ENCODE assay signal across 11 cellular contexts in the genomic region with DNA sequence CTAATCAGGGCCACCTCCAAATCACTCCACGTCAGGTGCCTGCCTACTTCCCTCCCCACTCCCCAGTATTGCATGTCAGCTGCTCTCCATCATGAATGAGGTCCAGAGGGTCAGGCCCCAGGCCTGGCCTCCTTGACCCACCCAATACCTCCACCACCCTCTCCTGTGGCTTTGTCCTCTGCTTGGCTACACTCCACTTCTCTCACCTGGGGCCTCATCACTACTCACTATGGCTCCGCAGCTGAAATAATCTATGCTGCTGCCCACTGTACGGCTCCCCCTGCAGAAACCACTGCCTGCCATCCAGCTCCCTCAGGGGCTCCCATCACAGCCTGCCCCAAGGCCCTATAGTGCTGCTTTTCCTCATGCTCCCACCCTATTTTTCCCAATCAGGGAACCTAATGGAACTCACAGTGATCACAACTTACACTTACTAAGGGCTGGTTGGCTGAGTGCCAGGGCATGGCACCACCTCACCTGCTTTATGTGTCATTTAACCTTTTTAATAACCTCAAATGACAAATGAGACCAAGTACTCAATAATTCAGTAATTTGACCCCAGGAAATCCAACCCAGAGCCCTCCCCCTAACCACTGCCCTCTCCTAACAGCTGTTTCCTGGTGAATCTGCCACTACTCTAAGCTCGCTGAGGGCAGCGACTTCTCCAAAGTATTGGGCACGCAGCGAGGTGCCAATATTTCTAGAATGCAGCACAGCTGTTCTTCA. TPM values are rescaled to one million over a fixed set of nuclear protein-coding genes. Genes with fewer than 3 reads are reported as not detected.
DNase-seq lines count a peak whose midpoint lies in the region; ATAC-seq, FAIRE-seq and TF ChIP-seq lines count a peak whose summit lies in the region.
"Had no signal": no experiment of that assay in that cellular context is flagged by ENCODE, and none has a peak within 500 bp of the region (broad histone marks: within the 10 kb centered on the region; RNA-seq: fewer than 3 reads in every experiment).

No MANE protein-coding gene starts in this region.

- no peak for TF ChIP-seq CTCF in left ventricle myocardium inferior (IDR thresholded peaks at IDR 0.05; ENCODE audit: borderline replicate concordance)
- TF ChIP-seq CTCF in type B pancreatic cell (conservative IDR thresholded peaks at IDR 0.05) = no peak
- TF ChIP-seq CTCF in BE2C (IDR thresholded peaks at IDR 0.05; ENCODE audit: low read depth, low read length) = no peak

- H3K36me3 Mint-ChIP-seq in T-helper 17 cell (ENCODE audit: low read depth) = peaks cover 6% of the 10 kb centered on the region
- H3K36me3 Mint-ChIP-seq in type B pancreatic cell = peaks cover 16% of the 10 kb centered on the region

- peak overlapping the region; percentile 99 for H3K27ac ChIP-seq in left ventricle myocardium inferior (replicated peaks)
- no peak overlapping the region for H3K27ac ChIP-seq in small intestine (ENCODE audit: low read depth in 1 of 2, low read length in 1 of 2)

- H3K27me3 ChIP-seq in left ventricle myocardium inferior (ENCODE audit: low read depth) (no peaks in the 10 kb centered on the region), small intestine (ENCODE audit: control insufficient read depth in 2 of 2, insufficient read depth in 2 of 2, low read length in 2 of 2) (no peaks in the 10 kb centered on the region), BE2C (no peaks in the 10 kb centered on the region)

- peaks cover 10% of the 10 kb centered on the region for H3K36me3 ChIP-seq in left ventricle myocardium inferior
- H3K36me3 ChIP-seq in small intestine (ENCODE audit: control insufficient read depth in 2 of 2, insufficient read depth in 2 of 2, low read length in 2 of 2) = peaks cover 0 to 5% of the 10 kb centered on the region in 2 donors
- H3K36me3 ChIP-seq in BE2C = no peaks in the 10 kb centered on the region; the same call in 1 of the 2 replicates

- peaks cover 58% of the 10 kb centered on the region for H3K4me1 Mint-ChIP-seq in T-helper 17 cell
- H3K4me1 Mint-ChIP-seq in type B pancreatic cell (ENCODE audit: unreplicated experiment) = peaks cover 29% of the 10 kb centered on the region

- DNase-seq in left ventricle myocardium inferior = no peak
- DNase-seq in cardiac septum (ENCODE audit: low spot score) = no peak
- no peak for DNase-seq in T-helper 17 cell
- DNase-seq in myocyte (ENCODE audit: low read depth) = peak; percentile 74
- DNase-seq in type B pancreatic cell (ENCODE audit: extremely low spot score, unreplicated experiment) = peak; percentile 47
- no peak for DNase-seq in small intestine
- no peak for DNase-seq in BE2C
- DNase-seq: EL, NCI-H82 had no signal

- H3K4me1 ChIP-seq in left ventricle myocardium inferior (peaks cover 72% of the 10 kb centered on the region), small intestine (ENCODE audit: control insufficient read depth in 2 of 2, insufficient read depth in 1 of 2, low read depth in 1 of 2, low read length in 1 of 2) (peaks cover 4 to 10% of the 10 kb centered on the region in 2 donors), BE2C (no peaks in the 10 kb centered on the region)

- H3K9me3 ChIP-seq in left ventricle myocardium inferior (replicated peaks) (no peaks in the 10 kb centered on the region), T-helper 17 cell (ENCODE audit: control insufficient read depth, low read length, poor library complexity, severe bottlenecking) (no peaks in the 10 kb centered on the region), small intestine (ENCODE audit: control insufficient read depth, low read depth) (no peaks in the 10 kb centered on the region), BE2C (no peaks in the 10 kb centered on the region)

- WGBS in small intestine, 3 donors = 84 to 90% (median 88%) methylated on average over 7 of the region's 7 CpGs

- peak overlapping the region; percentile 89 for H3K4me3 Mint-ChIP-seq in T-helper 17 cell
- H3K4me3 Mint-ChIP-seq in type B pancreatic cell = peak overlapping the region; percentile 97

- no peak for ATAC-seq in T-helper 17 cell
- ATAC-seq in GM21423 (IDR thresholded peaks at IDR 0.05; ENCODE audit: unreplicated experiment) = no peak

- intact Hi-C loops in left ventricle myocardium inferior (cut with micrococcal nuclease) (no loop called here), cardiac septum (cut with DNase I) (loop anchor here (5.0 kb wide), 2 partner anchors 82 to 277 kb away; a partner anchor contains a TSS)

- no peaks in the 10 kb centered on the region for H3K27me3 Mint-ChIP-seq in T-helper 17 cell
- no peaks in the 10 kb centered on the region for H3K27me3 Mint-ChIP-seq in type B pancreatic cell

- H3K9me3 Mint-ChIP-seq in type B pancreatic cell = no peaks in the 10 kb centered on the region

- FAIRE-seq in small intestine (lab: Jason Lieb, UNC) = no peak
- FAIRE-seq: TTC549 had no signal

- H3K4me3 ChIP-seq in left ventricle myocardium inferior = peak overlapping the region; percentile 99
- no peak overlapping the region for H3K4me3 ChIP-seq in small intestine (ENCODE audit: low read depth in 1 of 2, low read length in 2 of 2)
- no peak overlapping the region for H3K4me3 ChIP-seq in BE2C (ENCODE audit: low read depth, low read length)

- H3K27ac Mint-ChIP-seq in T-helper 17 cell = peak overlapping the region; percentile 99
- H3K27ac Mint-ChIP-seq in type B pancreatic cell = peak overlapping the region; percentile 28

RNA-seq across cellular contexts. Expression of a gene that starts 2.3 kb away (rescaled TPM):
- total RNA-seq in left ventricle myocardium inferior (54.0 TPM), cardiac septum (45.9 TPM), T-helper 17 cell (10 to 100 TPM; 29.2 to 40.1 TPM), myocyte (50.7 and 56.9 TPM in 2 replicates), type B pancreatic cell (ENCODE audit: low replicate concordance) (76.5 and 98.4 TPM in 2 replicates)
- polyA plus RNA-seq in myocyte (2012) = 56.3 TPM
- polyA plus RNA-seq in small intestine = 10 to 100 TPM; 30.5 to 49.0 (median 35.9) TPM
- 65.7 TPM for polyA plus RNA-seq in BE2C (2012; ENCODE audit: insufficient read depth, insufficient read length, low read depth)

RNA-seq across cellular contexts. Expression of a gene that starts 2.4 kb away (rescaled TPM):
- total RNA-seq in left ventricle myocardium inferior = 2.1 TPM
- 3.0 TPM for total RNA-seq in cardiac septum
- 10 to 100 TPM in 1 of 2 donors, 1 to 10 TPM in 1; 3.5 to 12.3 TPM for total RNA-seq in T-helper 17 cell
- 1.7 and 2.7 TPM in 2 replicates for total RNA-seq in myocyte
- 5.0 TPM for polyA plus RNA-seq in myocyte (2012)
- total RNA-seq in type B pancreatic cell (ENCODE audit: low replicate concordance) = 9.8 and 10.3 TPM in 2 replicates
- 10 to 100 TPM in 2 of 3 donors, 1 to 10 TPM in 1; 1.7 to 12.7 (median 10.5) TPM for polyA plus RNA-seq in small intestine
- 4.8 TPM for polyA plus RNA-seq in BE2C (2012; ENCODE audit: insufficient read depth, insufficient read length, low read depth)

RNA-seq across cellular contexts. Expression of a gene that starts 48.3 kb away (rescaled TPM):
- total RNA-seq in left ventricle myocardium inferior (12.1 TPM), cardiac septum (11.5 TPM), T-helper 17 cell (100 to 1,000 TPM; 356 to 408 TPM), myocyte (10.6 and 13.7 TPM in 2 replicates), type B pancreatic cell (ENCODE audit: low replicate concordance) (7.5 and 24.5 TPM in 2 replicates)
- 19.7 TPM for polyA plus RNA-seq in myocyte (2012)
- polyA plus RNA-seq in small intestine = 10 to 100 TPM; 15.1 to 34.3 (median 17.9) TPM
- polyA plus RNA-seq in BE2C (2012; ENCODE audit: insufficient read depth, insufficient read length, low read depth) = 36.7 TPM

RNA-seq across cellular contexts. Expression of a gene that starts 53.3 kb away (rescaled TPM):
- total RNA-seq in left ventricle myocardium inferior (33.6 TPM), cardiac septum (24.5 TPM), T-helper 17 cell (100 to 1,000 TPM; 102 to 107 TPM), myocyte (16.6 and 20.3 TPM in 2 replicates), type B pancreatic cell (ENCODE audit: low replicate concordance) (45.0 and 61.4 TPM in 2 replicates)
- polyA plus RNA-seq in myocyte (2012) = 13.0 TPM
- 10 to 100 TPM; 15.7 to 21.7 (median 15.9) TPM for polyA plus RNA-seq in small intestine
- 7.5 TPM for polyA plus RNA-seq in BE2C (2012; ENCODE audit: insufficient read depth, insufficient read length, low read depth)

RNA-seq across cellular contexts. Expression of a gene that starts 53.4 kb away (rescaled TPM):
- total RNA-seq in left ventricle myocardium inferior (0.05 TPM), cardiac septum (0.05 TPM), T-helper 17 cell (under 1 TPM in 1 of 2 donors, not detected in 1; 0.05 TPM), myocyte (not detected in 2 replicates), type B pancreatic cell (ENCODE audit: low replicate concordance) (0.21 and 1.4 TPM in 2 replicates)
- 0.03 TPM for polyA plus RNA-seq in myocyte (2012)
- polyA plus RNA-seq in small intestine = 1 to 10 TPM in 1 of 3 donors, not detected in 2; 3.9 TPM
- polyA plus RNA-seq in BE2C (2012; ENCODE audit: insufficient read depth, insufficient read length, low read depth) = not detected

Comparison
In these comparisons a context has a peak if more than half of its experiments do, and no peak if none do; other contexts are left out.
1. DNase-seq: peak in myocyte (single experiment) and type B pancreatic cell (single experiment); none in left ventricle myocardium inferior (single experiment), cardiac septum (single experiment), T-helper 17 cell (0 of 3), small intestine (single experiment) and BE2C (single experiment).
2. RNA of a gene that starts 48.3 kb away (total RNA-seq): 356 to 408 TPM in T-helper 17 cell; 12.1 TPM in left ventricle myocardium inferior (single experiment), 11.5 TPM in cardiac septum (single experiment), 10.6 to 13.7 TPM in myocyte and 7.5 to 24.5 TPM in type B pancreatic cell; every median in the first group is over 10 times any median in the second.